ENCODE assay signal across 28 cellular contexts in the genomic region with DNA sequence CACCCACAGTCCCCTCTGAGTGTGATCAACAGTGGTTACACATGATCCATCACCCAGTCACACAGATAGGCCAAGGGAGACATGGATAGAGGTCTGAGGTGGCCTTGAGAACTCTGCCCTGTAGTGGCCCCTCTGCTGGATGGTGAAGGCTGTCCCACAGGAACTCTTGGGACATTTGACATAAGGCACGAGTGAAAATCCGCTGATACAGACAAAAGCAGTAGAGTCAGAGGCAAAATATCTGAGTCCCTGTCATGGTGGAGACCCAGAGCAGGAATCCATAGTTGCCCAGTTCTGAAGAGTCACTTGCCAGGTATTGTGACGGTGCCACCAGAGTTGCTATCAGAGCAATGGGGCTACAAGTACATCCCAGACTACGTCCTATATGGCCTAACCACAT.
"Had no signal": no experiment of that assay in that cellular context is flagged by ENCODE, and none has a peak within 500 bp of the region (broad histone marks: within the 10 kb centered on the region; RNA-seq: fewer than 3 reads in every experiment).

No MANE protein-coding gene starts in this region.

- H3K27me3 ChIP-seq: body of pancreas, heart left ventricle had no signal

- DNase-seq: activated CD4-positive, alpha-beta memory T cell treated with anti-CD3 and anti-CD28 coated beads for 36 hours; activated CD4-positive, alpha-beta T cell treated with anti-CD3 and anti-CD28 coated beads for 36 hours; activated CD4-positive, alpha-beta T cell treated with anti-CD3 and anti-CD28 coated beads, Interleukin-2, amount 10 ng/mL, durations not matched to agents 24 days and 14 days; activated CD4-positive, CD25-positive, alpha-beta regulatory T cell; activated CD4-positive, CD25-positive, alpha-beta regulatory T cell treated with anti-CD3 and anti-CD28 coated beads, Interleukin-2, amount 50 U/mL, for 72 hours; activated CD8-positive, alpha-beta T cell treated with anti-CD3 and anti-CD28 coated beads, Interleukin-2, amount 10 ng/mL, durations not matched to agents 7 days and 5 days; activated effector memory CD4-positive, alpha-beta T cell treated with Interleukin-2 at 50 U/mL for 16 hours; activated gamma-delta T cell treated with Interleukin-2 at 50 U/mL for 16 hours; activated naive CD4-positive, alpha-beta T cell treated with anti-CD3 and anti-CD28 coated beads, Interleukin-2, amount 50 U/mL, for 16 hours; activated naive CD4-positive, alpha-beta T cell treated with Interleukin-2 at 50 U/mL for 16 hours; activated T-cell treated with anti-CD3 and anti-CD28 coated beads, Interleukin-2, amount 50 U/mL, for 4 hours; amniotic stem cell; anterior cingulate cortex; body of pancreas; caudate nucleus; cortex of kidney; dermis blood vessel endothelial cell; effector CD8-positive, alpha-beta T cell; foreskin fibroblast; glutamatergic neuron; heart left ventricle; T-helper 1 cell; T-helper 17 cell; T1000 had no signal

- ATAC-seq: activated CD4-positive, alpha-beta T cell treated with anti-CD3 and anti-CD28 coated beads for 36 hours; activated CD8-positive, alpha-beta T cell treated with anti-CD3 and anti-CD28 coated beads, Interleukin-2, amount 10 ng/mL, durations not matched to agents 7 days and 5 days; activated T-cell treated with anti-CD3 and anti-CD28 coated beads, Interleukin-2, amount 50 U/mL, for 4 hours; activated T-helper 17 cell treated with anti-CD3 and anti-CD28 coated beads, Interleukin-2, amount 50 U/mL, for 72 hours; body of pancreas; heart left ventricle; T-helper 17 cell had no signal

- H3K36me3 Mint-ChIP-seq: activated CD4-positive, alpha-beta memory T cell treated with anti-CD3 and anti-CD28 coated beads for 36 hours; activated naive CD8-positive, alpha-beta T cell had no signal

- H3K4me3 Mint-ChIP-seq: activated CD4-positive, alpha-beta memory T cell treated with anti-CD3 and anti-CD28 coated beads for 36 hours; activated CD4-positive, alpha-beta T cell treated with anti-CD3 and anti-CD28 coated beads for 36 hours; activated CD4-positive, alpha-beta T cell treated with anti-CD3 and anti-CD28 coated beads, Interleukin-2, amount 10 ng/mL, durations not matched to agents 24 days and 14 days; activated CD8-positive, alpha-beta T cell treated with anti-CD3 and anti-CD28 coated beads, Interleukin-2, amount 10 ng/mL, durations not matched to agents 7 days and 5 days; activated naive CD8-positive, alpha-beta T cell; activated T-cell treated with anti-CD3 and anti-CD28 coated beads, Interleukin-2, amount 50 U/mL, for 4 hours; activated T-helper 17 cell treated with anti-CD3 and anti-CD28 coated beads, Interleukin-2, amount 50 U/mL, for 72 hours; T-helper 17 cell; T-helper 2 cell treated with Interferon-gamma antibody and Interleukin-4, amounts not matched to agents 5 μg/mL and 100 μg/mL, for 36 hours had no signal

- H3K36me3 ChIP-seq: heart left ventricle had no signal

- H3K9me3 Mint-ChIP-seq: activated CD4-positive, alpha-beta memory T cell treated with anti-CD3 and anti-CD28 coated beads for 36 hours; activated CD4-positive, alpha-beta T cell treated with anti-CD3 and anti-CD28 coated beads, Interleukin-2, amount 10 ng/mL, durations not matched to agents 24 days and 14 days; activated T-cell treated with anti-CD3 and anti-CD28 coated beads, Interleukin-2, amount 50 U/mL, for 4 hours; activated T-helper 17 cell treated with anti-CD3 and anti-CD28 coated beads, Interleukin-2, amount 50 U/mL, for 72 hours; T-helper 2 cell treated with Interferon-gamma antibody and Interleukin-4, amounts not matched to agents 5 μg/mL and 100 μg/mL, for 36 hours had no signal

- H3K27me3 Mint-ChIP-seq: activated CD4-positive, alpha-beta memory T cell treated with anti-CD3 and anti-CD28 coated beads for 36 hours; activated CD4-positive, alpha-beta T cell treated with anti-CD3 and anti-CD28 coated beads for 36 hours; activated CD4-positive, alpha-beta T cell treated with anti-CD3 and anti-CD28 coated beads, Interleukin-2, amount 10 ng/mL, durations not matched to agents 24 days and 14 days; activated naive CD8-positive, alpha-beta T cell; activated T-helper 17 cell treated with anti-CD3 and anti-CD28 coated beads, Interleukin-2, amount 50 U/mL, for 72 hours; T-helper 17 cell had no signal

- H3K27ac Mint-ChIP-seq: activated CD4-positive, alpha-beta memory T cell treated with anti-CD3 and anti-CD28 coated beads for 36 hours; activated CD4-positive, alpha-beta T cell treated with anti-CD3 and anti-CD28 coated beads for 36 hours; activated CD4-positive, alpha-beta T cell treated with anti-CD3 and anti-CD28 coated beads, Interleukin-2, amount 10 ng/mL, durations not matched to agents 24 days and 14 days; activated CD8-positive, alpha-beta T cell treated with anti-CD3 and anti-CD28 coated beads, Interleukin-2, amount 10 ng/mL, durations not matched to agents 7 days and 5 days; activated naive CD8-positive, alpha-beta T cell; activated T-helper 17 cell treated with anti-CD3 and anti-CD28 coated beads, Interleukin-2, amount 50 U/mL, for 72 hours; T-helper 17 cell; T-helper 2 cell treated with Interferon-gamma antibody and Interleukin-4, amounts not matched to agents 5 μg/mL and 100 μg/mL, for 36 hours had no signal

- H3K27ac ChIP-seq: body of pancreas, epithelial cell of prostate, heart left ventricle had no signal

- H3K4me3 ChIP-seq: body of pancreas, heart left ventricle had no signal

- H3K9me3 ChIP-seq: body of pancreas, heart left ventricle had no signal
